Comparison of ENCODE assay signal across 1 cellular context in the genomic region with DNA sequence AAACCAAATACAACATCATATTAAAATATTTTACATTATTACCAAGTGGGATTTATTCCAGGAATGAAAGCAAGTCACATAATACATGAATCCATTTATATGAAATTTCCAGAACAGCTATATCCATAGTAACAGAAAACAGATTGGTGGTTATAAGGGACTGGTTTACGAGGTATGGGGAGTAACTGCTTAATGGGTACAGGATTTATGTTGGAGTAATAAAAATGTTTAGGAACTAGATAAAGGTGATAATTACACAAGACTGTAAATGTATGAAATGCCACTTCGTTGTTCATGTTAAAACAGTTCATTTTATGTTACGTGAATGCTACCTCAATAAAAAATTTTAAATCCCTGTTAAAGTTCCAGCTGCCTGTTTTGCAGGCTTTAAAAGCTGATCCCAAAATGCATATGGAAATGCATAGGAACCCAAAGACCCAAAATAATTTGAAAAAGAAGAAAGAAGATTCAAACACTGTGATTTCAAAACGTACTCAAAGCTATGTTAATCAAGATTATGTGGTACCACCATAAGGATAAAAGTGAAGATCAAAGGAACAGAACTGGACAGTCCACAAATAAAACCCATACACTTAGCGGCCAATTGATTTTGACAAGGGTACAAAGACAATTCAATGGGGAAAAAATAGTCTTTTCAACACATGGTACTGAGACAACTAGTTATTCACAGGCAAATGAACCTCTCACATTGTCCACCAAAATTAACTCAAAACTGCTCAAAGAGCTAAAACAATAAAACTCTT.
TF ChIP-seq lines count a peak whose summit lies in the region.

No MANE protein-coding gene starts in this region.

TF ChIP-seq in HEK293, 187 proteins besides CTCF, POLR2A, EP300 and RAD21 (continued from another document):
- TF ChIP-seq, protein P1, sequence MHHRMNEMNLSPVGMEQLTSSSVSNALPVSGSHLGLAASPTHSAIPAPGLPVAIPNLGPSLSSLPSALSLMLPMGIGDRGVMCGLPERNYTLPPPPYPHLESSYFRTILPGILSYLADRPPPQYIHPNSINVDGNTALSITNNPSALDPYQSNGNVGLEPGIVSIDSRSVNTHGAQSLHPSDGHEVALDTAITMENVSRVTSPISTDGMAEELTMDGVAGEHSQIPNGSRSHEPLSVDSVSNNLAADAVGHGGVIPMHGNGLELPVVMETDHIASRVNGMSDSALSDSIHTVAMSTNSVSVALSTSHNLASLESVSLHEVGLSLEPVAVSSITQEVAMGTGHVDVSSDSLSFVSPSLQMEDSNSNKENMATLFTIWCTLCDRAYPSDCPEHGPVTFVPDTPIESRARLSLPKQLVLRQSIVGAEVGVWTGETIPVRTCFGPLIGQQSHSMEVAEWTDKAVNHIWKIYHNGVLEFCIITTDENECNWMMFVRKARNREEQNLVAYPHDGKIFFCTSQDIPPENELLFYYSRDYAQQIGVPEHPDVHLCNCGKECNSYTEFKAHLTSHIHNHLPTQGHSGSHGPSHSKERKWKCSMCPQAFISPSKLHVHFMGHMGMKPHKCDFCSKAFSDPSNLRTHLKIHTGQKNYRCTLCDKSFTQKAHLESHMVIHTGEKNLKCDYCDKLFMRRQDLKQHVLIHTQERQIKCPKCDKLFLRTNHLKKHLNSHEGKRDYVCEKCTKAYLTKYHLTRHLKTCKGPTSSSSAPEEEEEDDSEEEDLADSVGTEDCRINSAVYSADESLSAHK (tag by site-specific recombination; IDR thresholded peaks at IDR 0.05) = peak; percentile 57; the same call in 1 of the 2 replicates
